Comparison of ENCODE assay signal across 13 cellular contexts in the genomic region with DNA sequence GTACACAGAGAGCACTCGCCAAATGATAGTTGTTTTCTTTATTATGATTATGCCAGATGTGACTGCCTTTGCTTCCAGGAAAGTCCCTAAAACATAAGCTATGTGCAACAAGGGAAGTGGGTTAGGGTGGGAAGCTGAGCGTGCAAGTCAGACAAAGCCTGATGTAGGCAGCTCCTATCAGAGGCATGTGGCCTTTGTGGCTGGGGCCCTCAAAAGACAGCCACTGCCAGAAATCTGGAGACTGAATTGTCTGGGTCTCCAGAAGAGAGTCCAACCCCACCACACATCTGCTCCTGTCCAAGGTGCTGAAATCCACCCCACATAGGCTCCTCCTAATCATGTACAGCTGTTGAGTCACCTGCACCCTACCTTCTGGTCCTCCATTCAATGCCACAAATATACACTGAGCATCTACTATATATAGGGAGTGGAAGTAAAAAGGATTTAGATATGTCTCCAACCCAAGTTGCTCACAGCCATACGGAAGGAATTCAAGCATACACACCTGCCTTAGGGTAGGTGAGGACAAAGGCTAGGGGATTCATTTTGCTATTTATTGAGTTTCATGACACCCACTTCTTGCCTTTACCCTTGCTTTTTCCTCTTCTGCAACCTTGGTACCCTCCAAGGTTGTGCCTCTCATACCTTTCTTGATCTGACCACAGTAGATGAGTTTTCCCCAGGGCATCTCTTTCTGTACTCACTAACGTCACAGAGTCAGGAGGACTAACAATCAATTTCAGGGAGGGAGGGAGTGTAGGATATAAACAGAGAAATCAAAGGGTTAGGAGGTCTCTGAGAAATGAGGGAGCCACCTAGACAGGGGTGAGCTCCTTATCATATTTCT. TPM values are rescaled to one million over a fixed set of nuclear protein-coding genes. Genes with fewer than 3 reads are reported as not detected.
A peak's percentile ranks its signal among the peaks of the same experiment; 100 is the strongest.
DNase-seq lines count a peak whose midpoint lies in the region; ATAC-seq, FAIRE-seq and TF ChIP-seq lines count a peak whose summit lies in the region.
"Had no signal": no experiment of that assay in that cellular context is flagged by ENCODE, and none has a peak within 500 bp of the region (broad histone marks: within the 10 kb centered on the region; RNA-seq: fewer than 3 reads in every experiment).

No MANE protein-coding gene starts in this region.

- no peak for FAIRE-seq in GM19239 (lab: Jason Lieb, UNC)

- peaks cover 0 to 39% (median 10%) of the 10 kb centered on the region in 4 donors for H3K4me1 ChIP-seq in right lobe of liver

- H3K27me3 ChIP-seq in right lobe of liver: no peaks in the 10 kb centered on the region

- no peak for TF ChIP-seq CTCF in GM12865 (IDR thresholded peaks at IDR 0.05; ENCODE audit: insufficient read depth, low read depth, low read length, missing control alignments)
- no peak for TF ChIP-seq CTCF in right lobe of liver (IDR thresholded peaks at IDR 0.05)

- DNase-seq in GM12865 (ENCODE audit: low read depth) (peak; percentile 49), M059J (ENCODE audit: low read depth) (peak; percentile 25), astrocyte of the hippocampus (ENCODE audit: low read depth, low spot score) (peak; percentile 65), right lobe of liver (no peak), GM19239 (ENCODE audit: insufficient read length, low spot score) (no peak), GM19240 (ENCODE audit: insufficient read length, low spot score) (no peak)
- DNase-seq: mesendoderm, NCI-H510A had no signal

- H3K36me3 ChIP-seq in right lobe of liver: no peaks in the 10 kb centered on the region

- ATAC-seq in right lobe of liver (peak; percentile 10 to 26 (median 22)), GM19455 (IDR thresholded peaks at IDR 0.05; ENCODE audit: unreplicated experiment) (no peak), HG03025 (IDR thresholded peaks at IDR 0.05; ENCODE audit: low FRiP score, unreplicated experiment) (no peak)

- no peak overlapping the region for H3K27ac ChIP-seq in right lobe of liver
- H3K27ac ChIP-seq: VCaP had no signal

- TF ChIP-seq POLR2A in right lobe of liver (IDR thresholded peaks at IDR 0.05): no peak

- intact Hi-C loops in right lobe of liver (cut with DNase I): no loop called here

- 24% methylated on average over 3 of the region's 4 CpGs for WGBS in right lobe of liver (ENCODE audit: insufficient coverage, low coverage, low lambda C conversion rate, missing lambda C conversion rate)

- H3K4me3 ChIP-seq in GM12865 (ENCODE audit: low read depth, low read length) (no peak overlapping the region), right lobe of liver (no peak overlapping the region)

- H3K9me3 ChIP-seq in right lobe of liver: no peaks in the 10 kb centered on the region

RNA-seq across cellular contexts. Expression of gene SEC14L3, which starts 12.4 kb away (rescaled TPM):
- total RNA-seq in M059J (2014; rRNA removed; shearing (Covaris generic)): not detected in 2 replicates
- 1 to 10 TPM in 1 of 6 experiments, under 1 TPM in 3, not detected in 2; 0.31 to 1.1 (median 0.55) TPM for total RNA-seq in right lobe of liver
- total RNA-seq: HT1080, skeletal muscle tissue had no signal

RNA-seq across cellular contexts. Expression of gene MTFP1, which starts 33.9 kb away (rescaled TPM):
- total RNA-seq in M059J (2014; rRNA removed; shearing (Covaris generic)): 10.0 and 12.1 TPM in 2 replicates
- 10 to 100 TPM in 3 of 6 experiments, 1 to 10 TPM in 3; 4.2 to 30.1 (median 9.1) TPM for total RNA-seq in right lobe of liver

RNA-seq across cellular contexts. Expression of gene SEC14L4, which starts 46.1 kb away (rescaled TPM):
- total RNA-seq in M059J (2014; rRNA removed; shearing (Covaris generic)): not detected in 2 replicates
- 10 to 100 TPM in 5 of 6 experiments, 1 to 10 TPM in 1; 9.4 to 27.7 (median 17.9) TPM for total RNA-seq in right lobe of liver
- total RNA-seq: HT1080 had no signal

Comparison
In these comparisons a context has a peak if more than half of its experiments do, and no peak if none do; other contexts are left out.
1. DNase-seq: peak in GM12865 (single experiment), M059J (single experiment) and astrocyte of the hippocampus (single experiment); none in right lobe of liver (0 of 3), GM19239 (single experiment) and GM19240 (single experiment).
2. ATAC-seq: peak in right lobe of liver (4 of 4); none in GM19455 (single experiment) and HG03025 (single experiment).
3. RNA of gene SEC14L4, which starts 46.1 kb away (total RNA-seq): 9.4 to 27.7 TPM in right lobe of liver; not detected in M059J; every median in the first group is over 10 times any median in the second.